ENCODE assay signal across 8 cellular contexts in the genomic region with DNA sequence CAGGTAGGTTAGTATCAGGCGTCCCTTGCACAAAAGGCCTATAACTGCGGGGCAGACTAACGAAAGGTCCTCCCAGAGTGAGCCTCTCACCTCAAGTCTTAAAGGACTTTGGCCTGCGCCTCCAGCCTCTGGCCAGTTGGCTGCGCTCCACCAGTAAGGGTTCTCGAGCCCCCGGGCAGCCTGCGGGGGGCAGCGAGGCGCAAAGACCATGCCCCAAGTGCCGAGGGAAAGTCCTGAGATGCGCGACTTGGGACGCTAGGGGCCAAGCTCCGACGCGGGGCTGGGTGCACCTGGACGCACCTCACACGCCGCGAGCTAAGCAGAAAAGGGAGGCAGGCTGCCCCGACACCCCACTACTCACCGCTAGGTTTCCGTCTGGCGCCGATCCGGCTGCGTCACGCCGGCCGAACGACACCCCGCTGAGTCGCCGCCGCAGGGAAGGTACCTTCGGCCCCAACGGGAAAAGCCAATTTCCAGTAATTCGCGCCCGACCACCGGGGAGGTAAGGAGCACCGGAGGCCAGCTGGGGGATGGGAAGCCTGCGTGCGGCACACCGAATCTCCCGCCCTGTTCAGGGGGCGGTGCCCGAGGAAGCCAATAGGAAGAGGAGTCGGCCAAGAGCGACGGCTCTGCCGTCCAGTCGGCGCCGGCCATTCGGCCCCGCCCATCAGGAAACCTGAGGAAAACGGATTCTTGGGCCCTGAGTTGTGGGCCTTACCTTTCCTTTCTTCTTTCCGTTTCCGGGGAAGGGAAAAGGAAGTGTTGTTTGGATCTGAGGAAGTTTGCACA. TPM values are rescaled to one million over a fixed set of nuclear protein-coding genes. Genes with fewer than 3 reads are reported as not detected.
DNase-seq lines count a peak whose midpoint lies in the region; ATAC-seq and TF ChIP-seq lines count a peak whose summit lies in the region.

A gene (minus strand): TSS at position 532 of the 789 bp plus-strand sequence. CDS start 5,537 bp downstream, outside the sequence.

- peak; percentile 70 to 76 for TF ChIP-seq CTCF in Caco-2 (IDR thresholded peaks at IDR 0.05; ENCODE audit: insufficient read depth in 1 of 2, low read depth in 1 of 2, low read length in 1 of 2, severe bottlenecking in 1 of 2, unreplicated experiment in 1 of 2)

- DNase-seq in Caco-2 = peak; percentile 96 to 98
- peak; percentile 95 for DNase-seq in HT1080 (ENCODE audit: low read depth)
- DNase-seq in NOMO-1 (lab: John Stamatoyannopoulos, UW; ENCODE audit: unreplicated experiment in 2 of 2) = peak; percentile 78 to 83
- peak; percentile 90 to 96 (median 90) for DNase-seq in effector memory CD8-positive, alpha-beta T cell
- DNase-seq in medulla oblongata (ENCODE audit: extremely low spot score) = peak; percentile 97
- DNase-seq in stimulated activated CD8-positive, alpha-beta memory T cell treated with anti-CD3 and anti-CD28 coated beads, Interleukin-12 subunit alpha, Interleukin-12 subunit beta, amount 100 ng/mL, for 1 hour (ENCODE audit: low read depth) = peak; percentile 88

- POLR2A ChIA-PET in Caco-2 (lab: Charles Lee) = interaction anchor here (0.5 to 2.5 kb wide), 7 partner anchors 10 to 1035 kb away, joined by 3 to 11 read pairs (median 4); a partner anchor contains a TSS
- POLR2A ChIA-PET in activated CD8-positive, alpha-beta memory T cell treated with anti-CD3 and anti-CD28 coated beads for 36 hours (lab: Charles Lee) = interaction anchor here (0.5 to 1.6 kb wide), 6 partner anchors 14 to 157 kb away, joined by 3 to 5 read pairs (median 4); a partner anchor contains a TSS

- H3K4me1 Mint-ChIP-seq in Caco-2 (ENCODE audit: low read depth, unreplicated experiment) = peaks cover 29% of the 10 kb centered on the region
- H3K4me1 Mint-ChIP-seq in effector memory CD8-positive, alpha-beta T cell (ENCODE audit: low read depth in 2 of 2) = peaks cover 29 to 42% of the 10 kb centered on the region in 2 donors

- peak within 1 kb of the TSS; percentile 64 for H3K4me3 ChIP-seq in Caco-2 (ENCODE audit: low read depth, low read length)

- peak within 1 kb of the TSS; percentile 97 for H3K27ac Mint-ChIP-seq in Caco-2 (ENCODE audit: unreplicated experiment)
- peak within 1 kb of the TSS; percentile 99 for H3K27ac Mint-ChIP-seq in effector memory CD8-positive, alpha-beta T cell

- no peaks in the 10 kb centered on the region; the same call in 1 of the 2 replicates for H3K36me3 ChIP-seq in Caco-2 (ENCODE audit: control insufficient read depth, insufficient read depth, low read length)

- no peaks in the 10 kb centered on the region for H3K27me3 ChIP-seq in Caco-2 (replicated peaks; ENCODE audit: control insufficient read depth, insufficient read depth, low read length)

- H3K4me3 Mint-ChIP-seq in Caco-2 (ENCODE audit: unreplicated experiment) = peak within 1 kb of the TSS; percentile 91
- H3K4me3 Mint-ChIP-seq in effector memory CD8-positive, alpha-beta T cell = peak within 1 kb of the TSS; percentile 95 to 98

- no peaks in the 10 kb centered on the region for H3K27me3 Mint-ChIP-seq in Caco-2 (ENCODE audit: insufficient read depth, unreplicated experiment)
- H3K27me3 Mint-ChIP-seq in effector memory CD8-positive, alpha-beta T cell = no peaks in the 10 kb centered on the region

- peaks cover 35% of the 10 kb centered on the region for H3K36me3 Mint-ChIP-seq in Caco-2 (ENCODE audit: insufficient read depth, unreplicated experiment)
- H3K36me3 Mint-ChIP-seq in effector memory CD8-positive, alpha-beta T cell (ENCODE audit: insufficient read depth) = peaks cover 20% of the 10 kb centered on the region

- ATAC-seq in GM21360 (IDR thresholded peaks at IDR 0.05; ENCODE audit: unreplicated experiment) = peak; percentile 78
- ATAC-seq in effector memory CD8-positive, alpha-beta T cell (replicated peaks) = peak; percentile 91

- H3K9me3 Mint-ChIP-seq in Caco-2 (ENCODE audit: unreplicated experiment) = no peaks in the 10 kb centered on the region
- no peaks in the 10 kb centered on the region for H3K9me3 Mint-ChIP-seq in effector memory CD8-positive, alpha-beta T cell

- intact Hi-C loops in Caco-2 (cut with micrococcal nuclease; ENCODE audit: unreplicated experiment) = loop anchor here (1.0 to 5.0 kb wide), 5 partner anchors 45 to 214 kb away; a partner anchor contains a TSS

- CTCF ChIA-PET in Caco-2 (lab: Charles Lee) = interaction anchor here (1.0 to 2.9 kb wide), 10 partner anchors 32 to 271 kb away, joined by 3 to 38 read pairs (median 4); a partner anchor contains a TSS
- CTCF ChIA-PET in activated CD8-positive, alpha-beta memory T cell treated with anti-CD3 and anti-CD28 coated beads for 36 hours (lab: Charles Lee) = interaction anchor here (0.9 to 2.6 kb wide), 17 partner anchors 9 to 214 kb away, joined by 3 to 14 read pairs (median 3); a partner anchor contains a TSS

- peaks cover 30% of the 10 kb centered on the region for H3K4me1 ChIP-seq in Caco-2

- no peaks in the 10 kb centered on the region for H3K9me3 ChIP-seq in Caco-2

- BruUV-seq in Caco-2 (replicated peaks; lab: Mats Ljungman, UMichigan) = no TSS peak

RNA-seq across cellular contexts. Expression of the gene that starts here (rescaled TPM):
- 45.5 and 47.3 TPM in 2 replicates for total RNA-seq in Caco-2 (2022)
- total RNA-seq in HT1080 (2014; rRNA removed; shearing (Covaris generic)) = 17.4 and 22.1 TPM in 2 replicates
- polyA plus RNA-seq in HT1080 (2015; cell fraction: cytosol; rRNA removed) = 15.8 and 20.4 TPM in 2 replicates
- 42.4 and 46.1 TPM in 2 replicates for polyA plus RNA-seq in HT1080 (2015; cell fraction: nucleus; rRNA removed)
- 10 to 100 TPM; 48.5 to 51.0 TPM for total RNA-seq in activated CD8-positive, alpha-beta memory T cell treated with anti-CD3 and anti-CD28 coated beads for 36 hours

Comparison
In these comparisons a context has a peak if more than half of its experiments do, and no peak if none do; other contexts are left out.
1. Peak in every context shown above with its lines: DNase-seq, ATAC-seq and H3K4me3 ChIP-seq.